8 cellular contexts compared by ENCODE assay signal in the genomic region with DNA sequence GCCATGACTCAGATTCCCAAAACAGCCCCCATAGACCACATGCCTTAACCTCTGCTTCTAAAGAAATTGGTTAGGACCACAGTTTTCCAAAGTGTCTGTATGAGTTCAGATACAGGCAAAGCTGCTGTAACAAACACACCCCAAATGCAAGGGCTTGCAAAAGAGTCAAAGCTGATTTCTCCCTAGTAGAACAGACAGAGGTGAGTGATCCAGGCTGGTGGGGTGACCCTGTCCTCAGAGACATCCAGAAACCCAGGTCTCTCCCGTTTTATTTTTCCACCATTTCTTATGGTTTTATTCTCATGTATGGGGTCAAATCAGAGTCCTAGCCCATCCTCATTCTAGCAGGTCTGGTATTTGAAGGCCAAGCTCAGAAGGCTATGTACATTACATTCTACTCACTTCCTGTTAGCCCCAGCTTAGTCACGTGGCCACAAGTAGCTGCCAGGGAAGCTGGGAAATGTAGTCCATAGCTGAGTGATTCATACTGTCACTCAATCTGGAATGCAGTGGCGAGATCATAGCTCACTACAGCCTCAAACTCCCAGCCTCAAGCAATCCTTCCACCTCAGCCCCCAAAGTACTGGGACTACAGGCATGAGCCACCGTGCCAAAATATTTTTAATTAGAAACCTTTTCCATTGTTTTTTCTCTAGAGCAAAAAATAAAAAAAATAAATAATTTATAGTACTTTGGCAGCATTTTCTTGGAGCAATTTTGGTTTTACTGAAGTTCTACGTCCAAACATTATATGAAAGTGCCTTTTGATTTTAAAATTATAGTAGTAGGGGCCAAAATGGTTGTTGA.
DNase-seq lines count a peak whose midpoint lies in the region; ATAC-seq and TF ChIP-seq lines count a peak whose summit lies in the region.

No MANE protein-coding gene starts in this region.

- intact Hi-C loops in transverse colon (cut with DNase I; ENCODE audit: low total_unique reads) = no loop called here

- in situ Hi-C loops in transverse colon (cut with MboI; ENCODE audit: low pct_ligation_motif_present in 1 of 4, low pct_unique_long_range_greater_than_20kb in 1 of 4, low sequenced_read_pairs in 3 of 4) = loop anchor here in 1 of 4 donors (25.0 kb wide), 2 partner anchors 206 to 431 kb away; no protein-coding TSS in a partner anchor

- TF ChIP-seq POLR2A in transverse colon (IDR thresholded peaks at IDR 0.05) = no peak

- no peak overlapping the region for H3K27ac ChIP-seq in transverse colon

- no peaks in the 10 kb centered on the region for H3K4me1 ChIP-seq in transverse colon

- ATAC-seq in GM21619 (IDR thresholded peaks at IDR 0.05; ENCODE audit: unreplicated experiment) (no peak), HG03045 (IDR thresholded peaks at IDR 0.05; ENCODE audit: unreplicated experiment) (no peak)

- peak; percentile 74 for DNase-seq in CD1c-positive myeloid dendritic cell (ENCODE audit: extremely low spot score)
- DNase-seq in H7 = peak; percentile 64
- DNase-seq in RPMI7951 (ENCODE audit: low read depth) = peak; percentile 84
- peak; percentile 57 for DNase-seq in fibroblast of peridontal ligament (ENCODE audit: extremely low read depth)
- DNase-seq in transverse colon = peak; percentile 14
- no peak for DNase-seq in dedifferentiated amniotic fluid mesenchymal stem cell (ENCODE audit: extremely low spot score)

- H3K36me3 ChIP-seq in H7 (replicated peaks; ENCODE audit: control insufficient read depth, insufficient read depth, low read length) (no peaks in the 10 kb centered on the region), transverse colon (no peaks in the 10 kb centered on the region)

- no peaks in the 10 kb centered on the region for H3K9me3 ChIP-seq in transverse colon

- 70 to 72% methylated on average over 5 of the region's 5 CpGs for WGBS in transverse colon (ENCODE audit: low coverage in 1 of 2), 2 donors

- TF ChIP-seq EP300 in transverse colon (IDR thresholded peaks at IDR 0.05; ENCODE audit: low read depth) = no peak

- TF ChIP-seq CTCF in transverse colon (IDR thresholded peaks at IDR 0.05) = no peak

- no peak overlapping the region for H3K4me3 ChIP-seq in H7 (ENCODE audit: insufficient read depth, low read depth, low read length)
- no peak overlapping the region for H3K4me3 ChIP-seq in transverse colon

- no peaks in the 10 kb centered on the region for H3K27me3 ChIP-seq in H7 (ENCODE audit: control insufficient read depth, insufficient read depth, low read length)
- no peaks in the 10 kb centered on the region for H3K27me3 ChIP-seq in transverse colon
